8 cellular contexts compared by ENCODE assay signal in genomic region chr2:127064642-127065250, GRCh38. TPM values are rescaled to one million over a fixed set of nuclear protein-coding genes. Genes with fewer than 3 reads are reported as not detected.
DNase-seq lines count a peak whose midpoint lies in the region; ATAC-seq and TF ChIP-seq lines count a peak whose summit lies in the region.

No MANE protein-coding gene starts in this region.

- H3K36me3 ChIP-seq in uterus, result no peaks in the 10 kb centered on the region

- DNase-seq in ACHN (peak; percentile 97), RPMI7951 (ENCODE audit: low read depth) (peak; percentile 99), glomerular visceral epithelial cell (ENCODE audit: extremely low spot score) (peak; percentile 99), pulmonary artery endothelial cell (ENCODE audit: low read depth, low spot score) (peak; percentile 87), uterus (peak; percentile 94)
- DNase-seq in activated effector memory CD4-positive, alpha-beta T cell treated with Interleukin-2 at 50 U/mL for 16 hours, result peak; percentile 60

- H3K27ac ChIP-seq in uterus, result peak overlapping the region; percentile 79 to 85

- peaks cover 3 to 11% of the 10 kb centered on the region in 2 donors for H3K4me1 ChIP-seq in uterus

- H3K27me3 ChIP-seq in uterus, result no peaks in the 10 kb centered on the region

- ATAC-seq in GM19023 (IDR thresholded peaks at IDR 0.05; ENCODE audit: unreplicated experiment), result peak; percentile 85
- peak; percentile 72 for ATAC-seq in HG03103 (IDR thresholded peaks at IDR 0.05; ENCODE audit: low read depth, unreplicated experiment)

- in situ Hi-C loops in ACHN (cut with HindIII; ENCODE audit: low pct_ligation_motif_present, low pct_unique_long_range_greater_than_20kb, low sequenced_read_pairs), result no loop called here

- H3K9me3 ChIP-seq in uterus, result no peaks in the 10 kb centered on the region

- intact Hi-C loops in uterus (cut with DNase I; ENCODE audit: low total_unique reads), result no loop called here

- TF ChIP-seq CTCF in uterus (IDR thresholded peaks at IDR 0.05), result peak in 3 of 4 experiments; percentile 5 to 37 (median 20)

- H3K4me3 ChIP-seq in uterus, result no peak overlapping the region

- peak in 1 of 2 donors; percentile 28 for TF ChIP-seq POLR2A in uterus (IDR thresholded peaks at IDR 0.05)

RNA-seq across cellular contexts. Expression of gene BIN1, which starts 42.2 kb away (rescaled TPM):
- 105 TPM in 2 replicates for total RNA-seq in RPMI7951 (2014; rRNA removed; shearing (Covaris generic))
- 58.2 and 60.6 TPM in 2 replicates for total RNA-seq in pulmonary artery endothelial cell
- 100 to 1,000 TPM in 1 of 4 donors, 10 to 100 TPM in 3; 41.5 to 112 (median 57.8) TPM for total RNA-seq in uterus
